ENCODE assay signal across 2 cellular contexts in genomic region chr17:8345951-8346665, GRCh38.
TF ChIP-seq lines count a peak whose summit lies in the region.

No MANE protein-coding gene starts in this region.

TF ChIP-seq in A549, 52 proteins besides CTCF, POLR2A, EP300 and RAD21:
- TF ChIP-seq BHLHE40 (IDR thresholded peaks at IDR 0.05; ENCODE audit: low read depth, low read length) (no peak), NR3C1 (IDR thresholded peaks at IDR 0.05) (no peak), MAZ (IDR thresholded peaks at IDR 0.05; ENCODE audit: borderline replicate concordance, low read depth, low read length) (no peak), EHMT2 (IDR thresholded peaks at IDR 0.05; ENCODE audit: low read depth) (no peak), CHD2 (IDR thresholded peaks at IDR 0.05; ENCODE audit: low read length, partially characterized antibody) (no peak), POLR2AphosphoS2 (conservative IDR thresholded peaks at IDR 0.05; ENCODE audit: low read length) (no peak), ATOH8 (CRISPR knock-in tag; IDR thresholded peaks at IDR 0.05; ENCODE audit: low read depth) (no peak), HOXA7 (CRISPR knock-in tag; IDR thresholded peaks at IDR 0.05) (no peak), GATA3 (IDR thresholded peaks at IDR 0.05; ENCODE audit: borderline replicate concordance) (no peak), ZFP36 (IDR thresholded peaks at IDR 0.05; ENCODE audit: borderline replicate concordance, partially characterized antibody) (no peak), PHF8 (IDR thresholded peaks at IDR 0.05; ENCODE audit: borderline replicate concordance, low read depth) (no peak), HOXB5 (CRISPR knock-in tag; IDR thresholded peaks at IDR 0.05) (no peak), SREBF2 (IDR thresholded peaks at IDR 0.05) (no peak), KDM5A (IDR thresholded peaks at IDR 0.05) (no peak), USF2 (IDR thresholded peaks at IDR 0.05) (no peak), ZNF302 (CRISPR knock-in tag; IDR thresholded peaks at IDR 0.05) (no peak)
- TF ChIP-seq, protein P1, sequence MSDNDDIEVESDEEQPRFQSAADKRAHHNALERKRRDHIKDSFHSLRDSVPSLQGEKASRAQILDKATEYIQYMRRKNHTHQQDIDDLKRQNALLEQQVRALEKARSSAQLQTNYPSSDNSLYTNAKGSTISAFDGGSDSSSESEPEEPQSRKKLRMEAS (IDR thresholded peaks at IDR 0.05), result no peak

TF ChIP-seq in IMR-90, 13 proteins besides CTCF, POLR2A, EP300 and RAD21:
- TF ChIP-seq MAFK (IDR thresholded peaks at IDR 0.05; ENCODE audit: low read depth, low read length), result no peak
- TF ChIP-seq RCOR1 (IDR thresholded peaks at IDR 0.05; ENCODE audit: insufficient replicate concordance, low read length), result no peak
